16 cellular contexts compared by ENCODE assay signal in genomic region chr7:36272567-36273269, GRCh38.
DNase-seq lines count a peak whose midpoint lies in the region.
"Had no signal": no experiment of that assay in that cellular context is flagged by ENCODE, and none has a peak within 500 bp of the region (broad histone marks: within the 10 kb centered on the region; RNA-seq: fewer than 3 reads in every experiment).

No MANE protein-coding gene starts in this region.

- H3K9me2 ChIP-seq in Karpas-422 (replicated peaks; ENCODE audit: insufficient read depth, low read length): no peaks in the 10 kb centered on the region

- H3K4me2 ChIP-seq in Karpas-422 (ENCODE audit: low read depth, low read length, poor library complexity, severe bottlenecking): no peak overlapping the region

- H4K20me1 ChIP-seq in Karpas-422 (ENCODE audit: insufficient read depth, low read depth, low read length): no peaks in the 10 kb centered on the region; the same call in 1 of the 2 replicates

- H3K4me3 ChIP-seq in Karpas-422 (ENCODE audit: low read length) (no peak overlapping the region), subcutaneous abdominal adipose tissue (ENCODE audit: low read depth in 1 of 5, low read length in 5 of 5) (no peak overlapping the region), SJCRH30 (no peak overlapping the region)
- H3K4me3 ChIP-seq: K562, prostate gland had no signal

- H3K27me3 ChIP-seq in Karpas-422 (ENCODE audit: low read length) (no peaks in the 10 kb centered on the region), subcutaneous abdominal adipose tissue (ENCODE audit: control insufficient read depth in 5 of 5, insufficient read depth in 4 of 5, low read length in 5 of 5) (no peaks in the 10 kb centered on the region), SJCRH30 (0 out of 2 replicates have a peak, but pooled peaks cover 4% of the 10 kb centered on the region)
- H3K27me3 ChIP-seq: foreskin keratinocyte had no signal

- H3K9me3 ChIP-seq in Karpas-422 (ENCODE audit: low read length) (no peaks in the 10 kb centered on the region), subcutaneous abdominal adipose tissue (ENCODE audit: control insufficient read depth in 5 of 5, low read length in 5 of 5) (no peaks in the 10 kb centered on the region), SJCRH30 (replicated peaks) (no peaks in the 10 kb centered on the region)
- H3K9me3 ChIP-seq: prostate gland had no signal

- no peak overlapping the region for H2AFZ ChIP-seq in Karpas-422 (ENCODE audit: low read length)

- peaks cover 81% of the 10 kb centered on the region for H3K79me2 ChIP-seq in Karpas-422 (ENCODE audit: low read length)

- H3K27ac ChIP-seq in Karpas-422 (ENCODE audit: low read length) (peak overlapping the region; percentile 75), subcutaneous abdominal adipose tissue (ENCODE audit: low read depth, low read length) (peak overlapping the region; percentile 81), SJCRH30 (no peak overlapping the region)
- H3K27ac ChIP-seq: foreskin keratinocyte, prostate gland had no signal

- no peaks in the 10 kb centered on the region for H3K36me3 ChIP-seq in Karpas-422 (ENCODE audit: insufficient read depth, low read length)
- H3K36me3 ChIP-seq in subcutaneous abdominal adipose tissue (ENCODE audit: control insufficient read depth in 5 of 5, insufficient read depth in 5 of 5, low read length in 5 of 5): peaks cover 0 to 5% (median 0%) of the 10 kb centered on the region in 5 donors
- H3K36me3 ChIP-seq in SJCRH30: no peaks in the 10 kb centered on the region
- H3K36me3 ChIP-seq: prostate gland had no signal

- H3K9ac ChIP-seq in Karpas-422 (ENCODE audit: low read length): no peak overlapping the region
- peak overlapping the region in 2 of 5 donors; percentile 48 to 56 for H3K9ac ChIP-seq in subcutaneous abdominal adipose tissue (ENCODE audit: low read length in 5 of 5)

- DNase-seq in NCI-H2107 treated with DMSO at 0.1 percent for 48 hours (lab: John Stamatoyannopoulos, UW; ENCODE audit: unreplicated experiment) (peak; percentile 96), NCI-H2107 (lab: John Stamatoyannopoulos, UW) (no peak), Karpas-422 (no peak), left kidney (ENCODE audit: low read depth, low spot score) (peak; percentile 75), T-helper 9 cell (no peak), SJCRH30 (no peak)
- DNase-seq in stimulated activated naive CD4-positive, alpha-beta T cell (lab: John Stamatoyannopoulos, UW): no peak
- DNase-seq: ACHN; activated naive CD8-positive, alpha-beta T cell treated with anti-CD3 and anti-CD28 coated beads, Interleukin-2, amount 10 ng/mL, durations not matched to agents 7 days and 5 days; dermis blood vessel endothelial cell; DMS53; foreskin keratinocyte; left cardiac atrium had no signal

- H3K4me1 ChIP-seq in Karpas-422 (ENCODE audit: low read length) (peaks cover 57% of the 10 kb centered on the region), subcutaneous abdominal adipose tissue (ENCODE audit: control insufficient read depth in 5 of 5, insufficient read depth in 5 of 5, low read length in 5 of 5) (peaks cover 11 to 49% (median 26%) of the 10 kb centered on the region in 5 donors), SJCRH30 (no peaks in the 10 kb centered on the region)
- H3K4me1 ChIP-seq: foreskin keratinocyte, prostate gland had no signal

Comparison
In these comparisons a context has a peak if more than half of its experiments do, and no peak if none do; other contexts are left out.
1. DNase-seq: peak in NCI-H2107 treated with DMSO at 0.1 percent for 48 hours (single experiment) and left kidney (single experiment); none in NCI-H2107 (single experiment), Karpas-422 (single experiment), T-helper 9 cell (single experiment), SJCRH30 (0 of 2) and stimulated activated naive CD4-positive, alpha-beta T cell (0 of 6).